ENCODE assay signal across 15 cellular contexts in the genomic region with DNA sequence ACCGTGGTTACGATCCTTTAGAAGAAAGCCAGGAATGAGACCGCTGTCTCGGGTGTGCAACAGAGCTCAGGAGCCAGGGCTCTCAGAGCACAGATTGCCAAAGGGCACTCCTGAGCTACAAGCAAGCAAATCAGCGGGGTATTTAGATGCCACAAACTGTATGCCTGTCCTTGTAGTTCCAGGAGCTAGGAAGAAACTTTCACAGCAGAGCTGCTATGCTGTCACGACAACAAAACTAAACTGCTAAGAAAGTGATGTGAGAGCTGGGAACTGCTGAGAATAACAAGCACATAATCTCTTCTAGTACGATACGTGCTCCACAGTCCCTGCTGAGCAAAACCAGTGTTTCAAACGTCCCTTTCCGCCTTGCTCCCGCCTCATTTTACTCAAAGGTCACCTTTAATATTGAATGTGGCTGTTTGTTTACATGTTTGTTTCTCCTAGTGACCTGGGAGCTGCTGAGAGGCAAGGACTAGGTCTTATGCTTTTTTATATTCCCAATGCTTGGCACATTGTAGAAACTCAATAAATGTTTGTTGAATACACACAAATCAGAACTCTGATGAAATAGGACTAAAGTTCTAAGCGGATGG. TPM values are rescaled to one million over a fixed set of nuclear protein-coding genes. Genes with fewer than 3 reads are reported as not detected.
A peak's percentile ranks its signal among the peaks of the same experiment; 100 is the strongest.
DNase-seq lines count a peak whose midpoint lies in the region; ATAC-seq, FAIRE-seq and TF ChIP-seq lines count a peak whose summit lies in the region.
"Had no signal": no experiment of that assay in that cellular context is flagged by ENCODE, and none has a peak within 500 bp of the region (broad histone marks: within the 10 kb centered on the region; RNA-seq: fewer than 3 reads in every experiment).

No MANE protein-coding gene starts in this region.

- H3K9me3 ChIP-seq in H9 (ENCODE audit: control insufficient read depth, low read depth, low read length), result no peaks in the 10 kb centered on the region
- H3K9me3 ChIP-seq: left ventricle myocardium inferior, SK-N-SH had no signal

- no peak for TF ChIP-seq CTCF in D721Med (IDR thresholded peaks at IDR 0.05; ENCODE audit: insufficient read depth, missing control alignments)
- no peak for TF ChIP-seq CTCF in H9 (conservative IDR thresholded peaks at IDR 0.05)

- H2BK15ac ChIP-seq in H9 (ENCODE audit: low read depth, low read length), result no peak overlapping the region

- peaks cover 0 to 6% of the 10 kb centered on the region in 2 experiments; a peak in 2 of 4 replicates for H3K4me1 Mint-ChIP-seq in H9
- no peaks in the 10 kb centered on the region for H3K4me1 Mint-ChIP-seq in T-helper 2 cell treated with Interferon-gamma antibody and Interleukin-4, amounts not matched to agents 5 μg/mL and 100 μg/mL, for 36 hours (ENCODE audit: low read depth)

- WGBS in H9 (ENCODE audit: extremely low coverage, insufficient read length, low lambda C conversion rate), result no CpG with 5 or more reads among the region's 12 CpGs

- H2BK5ac ChIP-seq in H9 (ENCODE audit: insufficient read length, low read length), result no peak overlapping the region

- peak; percentile 32 for FAIRE-seq in D721Med (lab: Jason Lieb, UNC)

- no peak overlapping the region for H2BK12ac ChIP-seq in H9 (ENCODE audit: insufficient read length, low read depth, low read length)

- no peak overlapping the region for H3K18ac ChIP-seq in H9 (ENCODE audit: insufficient read length, low read depth, low read length)

- H3K79me2 ChIP-seq in H9 (ENCODE audit: insufficient read depth, low read length), result no peaks in the 10 kb centered on the region

- H3K9ac ChIP-seq in H9 (ENCODE audit: extremely low read depth, insufficient read length, low read length), result no peak overlapping the region
- H3K9ac ChIP-seq: SK-N-SH had no signal

- no peaks in the 10 kb centered on the region for H4K20me1 ChIP-seq in H9 (ENCODE audit: control insufficient read depth, insufficient read depth, insufficient read length)

- no peaks in the 10 kb centered on the region for H3K36me3 Mint-ChIP-seq in H9 (ENCODE audit: insufficient read depth in 1 of 3, low read depth in 3 of 3)
- no peaks in the 10 kb centered on the region for H3K36me3 Mint-ChIP-seq in T-helper 2 cell treated with Interferon-gamma antibody and Interleukin-4, amounts not matched to agents 5 μg/mL and 100 μg/mL, for 36 hours (ENCODE audit: low read depth)

- no peak overlapping the region for H2AFZ ChIP-seq in H9 (ENCODE audit: low read length)

- no peaks in the 10 kb centered on the region for H3K27me3 Mint-ChIP-seq in H9 (ENCODE audit: low read depth)
- no peaks in the 10 kb centered on the region for H3K27me3 Mint-ChIP-seq in T-helper 2 cell treated with Interferon-gamma antibody and Interleukin-4, amounts not matched to agents 5 μg/mL and 100 μg/mL, for 36 hours (ENCODE audit: low read depth)
- H3K27me3 Mint-ChIP-seq: dendritic cell treated with granulocyte-macrophage colony-stimulating factor and Interleukin-4, amounts not matched to agents 40 ng/mL and 50 ng/mL, for 4 days had no signal

- no peak overlapping the region for H4K8ac ChIP-seq in H9 (replicated peaks; ENCODE audit: insufficient read length, low read depth, low read length)

- no peak overlapping the region for H3K4me3 Mint-ChIP-seq in H9
- no peak overlapping the region for H3K4me3 Mint-ChIP-seq in T-helper 2 cell treated with Interferon-gamma antibody and Interleukin-4, amounts not matched to agents 5 μg/mL and 100 μg/mL, for 36 hours
- H3K4me3 Mint-ChIP-seq: dendritic cell treated with granulocyte-macrophage colony-stimulating factor and Interleukin-4, amounts not matched to agents 40 ng/mL and 50 ng/mL, for 4 days had no signal

- no peak overlapping the region for H3K14ac ChIP-seq in H9 (ENCODE audit: insufficient read depth, low read length)

- H2BK120ac ChIP-seq in H9 (ENCODE audit: low read depth, low read length, poor library complexity, severe bottlenecking), result no peak overlapping the region

- peak overlapping the region in 1 of 3 experiments; percentile 64; a peak in 1 of 7 replicates for H3K27ac Mint-ChIP-seq in H9
- H3K27ac Mint-ChIP-seq in T-helper 2 cell treated with Interferon-gamma antibody and Interleukin-4, amounts not matched to agents 5 μg/mL and 100 μg/mL, for 36 hours, result no peak overlapping the region
- H3K27ac Mint-ChIP-seq: dendritic cell treated with granulocyte-macrophage colony-stimulating factor and Interleukin-4, amounts not matched to agents 40 ng/mL and 50 ng/mL, for 4 days had no signal

- H3K79me1 ChIP-seq in H9 (ENCODE audit: insufficient read depth, low read depth, low read length, poor library complexity, severe bottlenecking), result no peaks in the 10 kb centered on the region

- no peak overlapping the region for H3K27ac ChIP-seq in H9 (ENCODE audit: insufficient read length, low read depth, low read length)
- H3K27ac ChIP-seq: left ventricle myocardium inferior had no signal

- ATAC-seq in left lobe of liver, result peak; percentile 53
- ATAC-seq in sciatic nerve, result peak; percentile 48
- no peak for ATAC-seq in GM19397 (IDR thresholded peaks at IDR 0.05; ENCODE audit: unreplicated experiment)

- no peak overlapping the region for H3K4ac ChIP-seq in H9 (ENCODE audit: low read depth, low read length)

- no peaks in the 10 kb centered on the region for H3K27me3 ChIP-seq in H9 (ENCODE audit: insufficient read depth, low read length)

- no peak overlapping the region for H4K91ac ChIP-seq in H9 (ENCODE audit: insufficient read length, low read depth, low read length)

- H3K23me2 ChIP-seq in H9 (ENCODE audit: insufficient read length, low read depth, low read length, poor library complexity, severe bottlenecking), result no peaks in the 10 kb centered on the region

- H3K4me1 ChIP-seq in H9 (ENCODE audit: insufficient read depth, low read length), result no peaks in the 10 kb centered on the region
- H3K4me1 ChIP-seq: left ventricle myocardium inferior had no signal

- no peak overlapping the region for H2AK5ac ChIP-seq in H9 (ENCODE audit: insufficient read length, low read length)

- no peak overlapping the region for H3K56ac ChIP-seq in H9 (ENCODE audit: insufficient read length, low read depth, low read length)

- H3K9me3 Mint-ChIP-seq in H9, result no peaks in the 10 kb centered on the region
- H3K9me3 Mint-ChIP-seq in T-helper 2 cell treated with Interferon-gamma antibody and Interleukin-4, amounts not matched to agents 5 μg/mL and 100 μg/mL, for 36 hours, result no peaks in the 10 kb centered on the region
- H3K9me3 Mint-ChIP-seq: dendritic cell treated with granulocyte-macrophage colony-stimulating factor and Interleukin-4, amounts not matched to agents 40 ng/mL and 50 ng/mL, for 4 days had no signal

- no peak overlapping the region for H4K5ac ChIP-seq in H9 (ENCODE audit: insufficient read length, low read depth, low read length)

- no peak overlapping the region for H3K4me2 ChIP-seq in H9 (ENCODE audit: insufficient read depth, insufficient read length, low read length)
- H3K4me2 ChIP-seq: SK-N-SH had no signal

- no peak overlapping the region for H2BK20ac ChIP-seq in H9 (ENCODE audit: low read depth, low read length, poor library complexity, severe bottlenecking)

- intact Hi-C loops in sciatic nerve (cut with DNase I), result no loop called here

- no peak overlapping the region for H3K23ac ChIP-seq in H9 (ENCODE audit: insufficient read length, low read depth, low read length)

- DNase-seq in D721Med (ENCODE audit: insufficient read length, low spot score) (no peak), cerebellar cortex (ENCODE audit: low spot score) (peak; percentile 62), left lobe of liver (ENCODE audit: low spot score) (peak; percentile 58), sciatic nerve (ENCODE audit: low spot score) (no peak), H9 (no peak)
- no peak for DNase-seq in T-helper 2 cell treated with Interferon-gamma antibody and Interleukin-4, amounts not matched to agents 5 μg/mL and 100 μg/mL, for 36 hours (ENCODE audit: low spot score)
- DNase-seq in stimulated activated naive CD4-positive, alpha-beta T cell (lab: John Stamatoyannopoulos, UW), result no peak
- DNase-seq: glutamatergic neuron; left ventricle myocardium inferior; NCI-H2171; nucleus accumbens; SK-N-SH; stimulated activated CD4-positive, alpha-beta T cell treated with anti-CD3 and anti-CD28 coated beads, Interleukin-1b, Interleukin-23, amount 100 ng/mL, for 48 hours had no signal

- H3T11ph ChIP-seq in H9 (ENCODE audit: low read length), result no peak overlapping the region

RNA-seq across cellular contexts. Expression of a gene that starts 14.7 kb away (rescaled TPM):
- 20.1 TPM for total RNA-seq in left lobe of liver
- total RNA-seq in sciatic nerve, result 1.0 TPM
- total RNA-seq in H9 (2021), result not detected in 2 replicates
- total RNA-seq: left ventricle myocardium inferior had no signal

Comparison
In these comparisons a context has a peak if more than half of its experiments do, and no peak if none do; other contexts are left out.
1. DNase-seq: peak in cerebellar cortex (single experiment) and left lobe of liver (single experiment); none in D721Med (single experiment), sciatic nerve (single experiment), H9 (single experiment), T-helper 2 cell treated with Interferon-gamma antibody and Interleukin-4, amounts not matched to agents 5 μg/mL and 100 μg/mL, for 36 hours (single experiment) and stimulated activated naive CD4-positive, alpha-beta T cell (0 of 6).
2. RNA of a gene that starts 14.7 kb away (total RNA-seq): 20.1 TPM in left lobe of liver (single experiment); 1.0 TPM in sciatic nerve (single experiment) and not detected in H9; every median in the first group is over 10 times any median in the second.